25 cellular contexts compared by ENCODE assay signal in genomic region chrX:109199726-109200125, GRCh38.
DNase-seq lines count a peak whose midpoint lies in the region; ATAC-seq and TF ChIP-seq lines count a peak whose summit lies in the region.
"Had no signal": no experiment of that assay in that cellular context is flagged by ENCODE, and none has a peak within 500 bp of the region (broad histone marks: within the 10 kb centered on the region; RNA-seq: fewer than 3 reads in every experiment).

No MANE protein-coding gene starts in this region.

- ATAC-seq in naive thymus-derived CD4-positive, alpha-beta T cell, result no peak
- ATAC-seq: activated T-cell treated with anti-CD3 and anti-CD28 coated beads, Interleukin-2, amount 50 U/mL, for 72 hours; stimulated activated naive B cell treated with anti-CD40 and anti-IgM and Interleukin-4, amounts not matched to agents 10 μg/mL and 1 μg/mL and 100 μg/mL, for 72 hours had no signal

- no peak overlapping the region for H3K27ac ChIP-seq in breast epithelium
- H3K27ac ChIP-seq in naive thymus-derived CD4-positive, alpha-beta T cell (ENCODE audit: low read depth, low read length), result no peak overlapping the region
- H3K27ac ChIP-seq: BLaER1, SJCRH30 had no signal

- TF ChIP-seq CTCF in MCF 10A (IDR thresholded peaks at IDR 0.05; ENCODE audit: unreplicated experiment), result no peak
- TF ChIP-seq CTCF in breast epithelium (IDR thresholded peaks at IDR 0.05), result no peak
- TF ChIP-seq CTCF in cardiac fibroblast (IDR thresholded peaks at IDR 0.05; ENCODE audit: low read depth, low read length), result no peak

- H3K9me3 Mint-ChIP-seq in MCF 10A (ENCODE audit: unreplicated experiment), result no peaks in the 10 kb centered on the region
- H3K9me3 Mint-ChIP-seq in naive thymus-derived CD4-positive, alpha-beta T cell, result peaks cover 0 to 3% (median 0%) of the 10 kb centered on the region in 11 donors
- H3K9me3 Mint-ChIP-seq: activated CD4-positive, alpha-beta T cell treated with anti-CD3 and anti-CD28 coated beads, Interleukin-2, amount 10 ng/mL, durations not matched to agents 24 days and 14 days had no signal

- H3K4me1 ChIP-seq in breast epithelium, result no peaks in the 10 kb centered on the region
- H3K4me1 ChIP-seq in naive thymus-derived CD4-positive, alpha-beta T cell (ENCODE audit: control insufficient read depth in 2 of 2, insufficient read depth in 2 of 2, low read length in 2 of 2), result no peaks in the 10 kb centered on the region
- H3K4me1 ChIP-seq: BLaER1, Caco-2, SJCRH30 had no signal

- H3K4me1 Mint-ChIP-seq in MCF 10A (ENCODE audit: insufficient read depth, unreplicated experiment), result no peaks in the 10 kb centered on the region
- no peaks in the 10 kb centered on the region for H3K4me1 Mint-ChIP-seq in naive thymus-derived CD4-positive, alpha-beta T cell
- H3K4me1 Mint-ChIP-seq: activated CD4-positive, alpha-beta T cell treated with anti-CD3 and anti-CD28 coated beads, Interleukin-2, amount 10 ng/mL, durations not matched to agents 24 days and 14 days; activated naive CD8-positive, alpha-beta T cell treated with anti-CD3 and anti-CD28 coated beads for 36 hours; stimulated activated naive B cell treated with anti-CD40 and anti-IgM and Interleukin-4, amounts not matched to agents 10 μg/mL and 1 μg/mL and 100 μg/mL, for 72 hours had no signal

- H3K9me3 ChIP-seq in breast epithelium, result peaks cover 0 to 15% of the 10 kb centered on the region in 2 donors
- H3K9me3 ChIP-seq in naive thymus-derived CD4-positive, alpha-beta T cell (ENCODE audit: control insufficient read depth in 2 of 3, low read length in 3 of 3), result no peaks in the 10 kb centered on the region
- H3K9me3 ChIP-seq: BLaER1, Caco-2, SJCRH30 had no signal

- DNase-seq in MCF 10A (ENCODE audit: unreplicated experiment) (peak; percentile 40), breast epithelium (ENCODE audit: low spot score in 2 of 2) (no peak), cardiac fibroblast (ENCODE audit: low read depth in 2 of 2) (peak; percentile 44 to 55), hepatic stellate cell (ENCODE audit: low spot score) (peak; percentile 2), NCI-H2107 (lab: John Stamatoyannopoulos, UW) (no peak), kidney glomerular epithelial cell (lab: John Stamatoyannopoulos, UW) (no peak), NCI-H748 treated with DMSO at 0.1 percent for 48 hours (lab: John Stamatoyannopoulos, UW) (no peak)
- DNase-seq in naive thymus-derived CD4-positive, alpha-beta T cell, result no peak
- DNase-seq: 8988T; activated CD4-positive, alpha-beta T cell treated with anti-CD3 and anti-CD28 coated beads, Interleukin-2, amount 10 ng/mL, durations not matched to agents 24 days and 14 days; activated naive CD8-positive, alpha-beta T cell treated with anti-CD3 and anti-CD28 coated beads for 36 hours; activated T-cell treated with anti-CD3 and anti-CD28 coated beads, Interleukin-2, amount 50 U/mL, for 72 hours; Caco-2; dermis blood vessel endothelial cell; DND-41; KG1; MV-4-11; NCI-H187; NCI-H226; SJCRH30; small intestine; stimulated activated naive B cell treated with anti-CD40 and anti-IgM and Interleukin-4, amounts not matched to agents 10 μg/mL and 1 μg/mL and 100 μg/mL, for 72 hours; T-helper 2 cell had no signal

- no TSS peak for BruUV-seq in MCF 10A (replicated peaks; lab: Mats Ljungman, UMichigan)

- CTCF ChIA-PET in MCF 10A (lab: Yijun Ruan, JAX), result no interaction called here
- CTCF ChIA-PET in naive thymus-derived CD4-positive, alpha-beta T cell (lab: Charles Lee), result no interaction called here

- H3K27me3 ChIP-seq in breast epithelium, result peaks cover 0 to 3% of the 10 kb centered on the region in 2 donors
- no peaks in the 10 kb centered on the region for H3K27me3 ChIP-seq in naive thymus-derived CD4-positive, alpha-beta T cell (ENCODE audit: control insufficient read depth in 2 of 2, insufficient read depth in 2 of 2, low read length in 2 of 2)
- H3K27me3 ChIP-seq: SJCRH30 had no signal

- H3K4me3 Mint-ChIP-seq in MCF 10A (ENCODE audit: unreplicated experiment), result no peak overlapping the region
- H3K4me3 Mint-ChIP-seq in naive thymus-derived CD4-positive, alpha-beta T cell, result no peak overlapping the region
- H3K4me3 Mint-ChIP-seq: activated CD4-positive, alpha-beta T cell treated with anti-CD3 and anti-CD28 coated beads, Interleukin-2, amount 10 ng/mL, durations not matched to agents 24 days and 14 days; activated naive CD8-positive, alpha-beta T cell treated with anti-CD3 and anti-CD28 coated beads for 36 hours; activated T-cell treated with anti-CD3 and anti-CD28 coated beads, Interleukin-2, amount 50 U/mL, for 72 hours; stimulated activated naive B cell treated with anti-CD40 and anti-IgM and Interleukin-4, amounts not matched to agents 10 μg/mL and 1 μg/mL and 100 μg/mL, for 72 hours had no signal

- H3K27me3 Mint-ChIP-seq in MCF 10A (ENCODE audit: insufficient read depth, unreplicated experiment), result peaks cover 33% of the 10 kb centered on the region
- H3K27me3 Mint-ChIP-seq in naive thymus-derived CD4-positive, alpha-beta T cell, result no peaks in the 10 kb centered on the region
- H3K27me3 Mint-ChIP-seq: activated CD4-positive, alpha-beta T cell treated with anti-CD3 and anti-CD28 coated beads, Interleukin-2, amount 10 ng/mL, durations not matched to agents 24 days and 14 days; activated naive CD8-positive, alpha-beta T cell treated with anti-CD3 and anti-CD28 coated beads for 36 hours; stimulated activated naive B cell treated with anti-CD40 and anti-IgM and Interleukin-4, amounts not matched to agents 10 μg/mL and 1 μg/mL and 100 μg/mL, for 72 hours had no signal

- H3K4me3 ChIP-seq in breast epithelium, result no peak overlapping the region
- H3K4me3 ChIP-seq in cardiac fibroblast (replicated peaks in 1 of 2; ENCODE audit: low read depth in 2 of 2, low read length in 2 of 2), result no peak overlapping the region
- H3K4me3 ChIP-seq in naive thymus-derived CD4-positive, alpha-beta T cell (ENCODE audit: low read length), result no peak overlapping the region
- H3K4me3 ChIP-seq: BLaER1, lung, SJCRH30 had no signal

- H3K36me3 ChIP-seq in breast epithelium, result no peaks in the 10 kb centered on the region
- H3K36me3 ChIP-seq in naive thymus-derived CD4-positive, alpha-beta T cell (ENCODE audit: control insufficient read depth in 2 of 3, insufficient read depth in 3 of 3, low read length in 3 of 3), result no peaks in the 10 kb centered on the region
- H3K36me3 ChIP-seq: BLaER1, SJCRH30 had no signal

- no peak overlapping the region for H3K27ac Mint-ChIP-seq in MCF 10A (ENCODE audit: low read depth, unreplicated experiment)
- no peak overlapping the region for H3K27ac Mint-ChIP-seq in naive thymus-derived CD4-positive, alpha-beta T cell
- H3K27ac Mint-ChIP-seq: activated CD4-positive, alpha-beta T cell treated with anti-CD3 and anti-CD28 coated beads, Interleukin-2, amount 10 ng/mL, durations not matched to agents 24 days and 14 days; activated naive CD8-positive, alpha-beta T cell treated with anti-CD3 and anti-CD28 coated beads for 36 hours; activated T-cell treated with anti-CD3 and anti-CD28 coated beads, Interleukin-2, amount 50 U/mL, for 72 hours; stimulated activated naive B cell treated with anti-CD40 and anti-IgM and Interleukin-4, amounts not matched to agents 10 μg/mL and 1 μg/mL and 100 μg/mL, for 72 hours had no signal

- no peak for TF ChIP-seq POLR2A in breast epithelium (IDR thresholded peaks at IDR 0.05)

- POLR2A ChIA-PET in MCF 10A (lab: Yijun Ruan, JAX), result interaction anchor here (0.5 kb wide), 1 partner anchor 84 kb away, joined by 3 read pairs; no protein-coding TSS in a partner anchor
- POLR2A ChIA-PET in naive thymus-derived CD4-positive, alpha-beta T cell (lab: Charles Lee), result no interaction called here

- no peaks in the 10 kb centered on the region for H3K36me3 Mint-ChIP-seq in MCF 10A (ENCODE audit: insufficient read depth, unreplicated experiment)
- no peaks in the 10 kb centered on the region for H3K36me3 Mint-ChIP-seq in naive thymus-derived CD4-positive, alpha-beta T cell
- H3K36me3 Mint-ChIP-seq: activated naive CD8-positive, alpha-beta T cell treated with anti-CD3 and anti-CD28 coated beads for 36 hours; stimulated activated naive B cell treated with anti-CD40 and anti-IgM and Interleukin-4, amounts not matched to agents 10 μg/mL and 1 μg/mL and 100 μg/mL, for 72 hours had no signal

- intact Hi-C loops in MCF 10A (cut with micrococcal nuclease), result no loop called here
- intact Hi-C loops in breast epithelium (cut with DNase I; ENCODE audit: low total_unique reads), result no loop called here
- intact Hi-C loops in naive thymus-derived CD4-positive, alpha-beta T cell (cut with micrococcal nuclease), result no loop called here

Comparison
In these comparisons a context has a peak if more than half of its experiments do, and no peak if none do; other contexts are left out.
1. DNase-seq: peak in MCF 10A (single experiment), cardiac fibroblast (2 of 2) and hepatic stellate cell (single experiment); none in breast epithelium (0 of 2), NCI-H2107 (single experiment), kidney glomerular epithelial cell (single experiment), NCI-H748 treated with DMSO at 0.1 percent for 48 hours (single experiment) and naive thymus-derived CD4-positive, alpha-beta T cell (0 of 9).